In the genomic region with DNA sequence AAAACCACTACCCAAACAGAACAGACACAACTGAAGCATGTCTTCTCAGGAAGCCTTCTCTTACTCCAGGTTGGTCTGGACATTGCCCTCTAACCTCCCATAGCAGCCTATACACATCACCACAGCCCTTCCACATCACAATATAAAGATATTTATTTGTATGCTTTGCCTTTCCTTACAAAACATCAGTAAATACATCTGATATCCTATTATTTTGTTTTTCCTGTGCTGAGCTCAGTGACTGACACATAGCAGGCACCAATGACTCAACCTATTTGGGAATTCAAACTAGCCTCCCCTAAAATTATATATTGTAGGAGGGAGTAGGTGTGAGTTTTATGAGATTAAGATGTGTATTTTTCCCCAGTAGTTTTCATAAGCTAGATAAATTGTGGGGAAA, we compare ENCODE assay signal across 1 cellular context.
TF ChIP-seq lines count a peak whose summit lies in the region.

No MANE protein-coding gene starts in this region.

TF ChIP-seq in IMR-90, 13 proteins besides CTCF, POLR2A, EP300 and RAD21:
- TF ChIP-seq CEBPB (IDR thresholded peaks at IDR 0.05; ENCODE audit: low read depth, low read length) (no peak), MXI1 (IDR thresholded peaks at IDR 0.05; ENCODE audit: borderline replicate concordance, low read depth, low read length) (no peak), MAFK (IDR thresholded peaks at IDR 0.05; ENCODE audit: low read depth, low read length) (no peak)
- TF ChIP-seq, protein P1, sequence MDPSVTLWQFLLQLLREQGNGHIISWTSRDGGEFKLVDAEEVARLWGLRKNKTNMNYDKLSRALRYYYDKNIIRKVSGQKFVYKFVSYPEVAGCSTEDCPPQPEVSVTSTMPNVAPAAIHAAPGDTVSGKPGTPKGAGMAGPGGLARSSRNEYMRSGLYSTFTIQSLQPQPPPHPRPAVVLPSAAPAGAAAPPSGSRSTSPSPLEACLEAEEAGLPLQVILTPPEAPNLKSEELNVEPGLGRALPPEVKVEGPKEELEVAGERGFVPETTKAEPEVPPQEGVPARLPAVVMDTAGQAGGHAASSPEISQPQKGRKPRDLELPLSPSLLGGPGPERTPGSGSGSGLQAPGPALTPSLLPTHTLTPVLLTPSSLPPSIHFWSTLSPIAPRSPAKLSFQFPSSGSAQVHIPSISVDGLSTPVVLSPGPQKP (IDR thresholded peaks at IDR 0.05; ENCODE audit: borderline replicate concordance, low read depth, low read length) = no peak
- TF ChIP-seq, protein P2, sequence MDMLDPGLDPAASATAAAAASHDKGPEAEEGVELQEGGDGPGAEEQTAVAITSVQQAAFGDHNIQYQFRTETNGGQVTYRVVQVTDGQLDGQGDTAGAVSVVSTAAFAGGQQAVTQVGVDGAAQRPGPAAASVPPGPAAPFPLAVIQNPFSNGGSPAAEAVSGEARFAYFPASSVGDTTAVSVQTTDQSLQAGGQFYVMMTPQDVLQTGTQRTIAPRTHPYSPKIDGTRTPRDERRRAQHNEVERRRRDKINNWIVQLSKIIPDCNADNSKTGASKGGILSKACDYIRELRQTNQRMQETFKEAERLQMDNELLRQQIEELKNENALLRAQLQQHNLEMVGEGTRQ (IDR thresholded peaks at IDR 0.05; ENCODE audit: low read depth, low read length) = no peak
